In the genomic region with DNA sequence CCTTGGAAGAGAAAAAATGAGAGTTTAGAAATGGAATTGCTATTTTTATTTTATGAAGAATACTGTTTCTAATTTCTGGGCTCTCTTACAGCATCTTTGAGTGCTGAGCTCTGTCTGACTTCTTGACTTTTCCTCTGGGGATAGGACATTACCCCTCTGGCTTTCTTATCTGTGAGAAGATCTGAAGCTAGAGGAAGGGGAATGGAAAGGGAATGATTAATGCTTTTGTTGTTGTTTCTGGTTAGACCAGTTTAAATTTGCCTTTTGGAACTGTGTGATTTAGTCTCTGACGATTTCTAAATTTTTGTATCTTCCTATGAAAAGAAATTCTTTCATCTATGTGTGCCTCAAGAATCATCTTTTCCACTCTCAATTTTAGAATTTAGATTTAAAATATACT, we compare ENCODE assay signal across 7 cellular contexts.
"Had no signal": no experiment of that assay in that cellular context is flagged by ENCODE, and none has a peak within 500 bp of the region (broad histone marks: within the 10 kb centered on the region; RNA-seq: fewer than 3 reads in every experiment).

No MANE protein-coding gene starts in this region.

- H3K9me3 ChIP-seq: HAP-1 had no signal

- H3K4me3 ChIP-seq: GM23248, HAP-1 had no signal

- H3K27ac Mint-ChIP-seq: HFFc6 had no signal

- H2AFZ ChIP-seq: GM23248 had no signal

- H3K4me3 Mint-ChIP-seq: HFFc6 had no signal

- H3K9ac ChIP-seq: GM23248 had no signal

- DNase-seq: GM23248, GOT3, H7, HFFc6, IMR-90 had no signal

- H3K27ac ChIP-seq: GM23248 had no signal

- H3K36me3 ChIP-seq: HAP-1 had no signal

- ATAC-seq: HCT116 had no signal

- H3K4me1 ChIP-seq: HAP-1 had no signal
